25 cellular contexts compared by ENCODE assay signal in genomic region chr12:13478650-13479181, GRCh38.
"Had no signal": no experiment of that assay in that cellular context is flagged by ENCODE, and none has a peak within 500 bp of the region (broad histone marks: within the 10 kb centered on the region; RNA-seq: fewer than 3 reads in every experiment).

No MANE protein-coding gene starts in this region.

- H3K36me3 Mint-ChIP-seq: immature natural killer cell, mesothelial cell of epicardium had no signal

- H3K4me3 ChIP-seq: coronary artery, dorsolateral prefrontal cortex, esophagus muscularis mucosa, gastroesophageal sphincter, heart left ventricle, hepatocyte, left lung, lower lobe of right lung, mucosa of descending colon had no signal

- H3K27ac Mint-ChIP-seq: immature natural killer cell, mesothelial cell of epicardium had no signal

- H3K27ac ChIP-seq: coronary artery, dorsolateral prefrontal cortex, esophagus muscularis mucosa, foreskin keratinocyte, gastroesophageal sphincter, heart left ventricle, hepatocyte, left lung, lower lobe of right lung had no signal

- H3K79me2 ChIP-seq: hepatocyte had no signal

- H3K4me2 ChIP-seq: hepatocyte had no signal

- H3K9me3 ChIP-seq: esophagus muscularis mucosa, gastroesophageal sphincter, heart left ventricle, left lung, lower lobe of right lung, mucosa of descending colon had no signal

- H3K4me1 Mint-ChIP-seq: immature natural killer cell, mesothelial cell of epicardium had no signal

- FAIRE-seq: colon, endothelial cell of umbilical vein, frontal cortex, kidney had no signal

- H3K4me1 ChIP-seq: esophagus muscularis mucosa, foreskin keratinocyte, gastroesophageal sphincter, heart left ventricle, left lung, lower lobe of right lung had no signal

- ATAC-seq: foreskin keratinocyte, gastroesophageal sphincter, heart left ventricle, left colon, left lung, left ventricle myocardium superior, lower lobe of right lung, mucosa of descending colon had no signal

- H2AFZ ChIP-seq: hepatocyte had no signal

- H3K36me3 ChIP-seq: esophagus muscularis mucosa, gastroesophageal sphincter, heart left ventricle, left lung, lower lobe of right lung had no signal

- DNase-seq: dermis blood vessel endothelial cell; dorsolateral prefrontal cortex; effector CD4-positive, alpha-beta T cell; effector memory CD4-positive, alpha-beta T cell; foreskin keratinocyte; heart left ventricle; hypothalamus; immature natural killer cell; islet precursor cell; kidney; kidney glomerular epithelial cell; left colon; left lung; left ventricle myocardium superior; lower lobe of right lung; mesenchymal stem cell; mucosa of descending colon had no signal

- H3K9me3 Mint-ChIP-seq: mesothelial cell of epicardium had no signal

- H3K4me3 Mint-ChIP-seq: immature natural killer cell, mesothelial cell of epicardium had no signal

- H3K27me3 ChIP-seq: dorsolateral prefrontal cortex, esophagus muscularis mucosa, foreskin keratinocyte, hepatocyte, left lung had no signal
